10 cellular contexts compared by ENCODE assay signal in the genomic region with DNA sequence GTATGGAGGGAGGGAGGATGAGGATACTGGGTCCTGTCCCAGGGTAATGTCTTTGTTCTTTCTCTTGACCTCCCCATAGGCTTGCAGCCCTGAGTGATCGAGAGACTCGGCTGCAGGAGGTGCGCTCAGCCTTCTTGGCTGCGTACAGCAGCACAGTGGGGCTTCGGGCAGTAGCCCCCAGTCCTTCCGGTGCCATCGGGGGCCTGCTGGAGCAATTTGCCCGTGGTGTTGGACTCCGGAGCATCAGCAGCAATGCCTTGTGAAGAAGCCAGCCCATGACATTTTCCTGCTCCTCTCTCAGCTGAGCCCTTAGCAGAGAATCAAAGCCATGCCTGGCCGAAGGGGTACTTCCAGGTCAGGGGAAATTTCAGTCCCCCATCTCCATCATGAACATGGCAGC. TPM values are rescaled to one million over a fixed set of nuclear protein-coding genes. Genes with fewer than 3 reads are reported as not detected.
"Had no signal": no experiment of that assay in that cellular context is flagged by ENCODE, and none has a peak within 500 bp of the region (broad histone marks: within the 10 kb centered on the region; RNA-seq: fewer than 3 reads in every experiment).

No MANE protein-coding gene starts in this region.

- FAIRE-seq: HepG2 had no signal

- H3K27ac ChIP-seq: GM23248, HL-60 had no signal

- DNase-seq: GM23248, GOT3, HFFc6, KG1 had no signal

- H3K4me3 ChIP-seq: GM23248, HAP-1 had no signal

- H3K9me3 ChIP-seq: HAP-1 had no signal

- H3K36me3 ChIP-seq: HAP-1 had no signal

- H2AFZ ChIP-seq: GM23248 had no signal

- H3K9ac ChIP-seq: GM23248 had no signal

- ATAC-seq: HCT116, HepG2 had no signal

RNA-seq across cellular contexts. Expression of a gene that starts 1.9 kb away (rescaled TPM):
- total RNA-seq: GM23248, HepG2, HFFc6, HT1080 had no signal
- polyA plus RNA-seq: GM23248, IgD-negative memory B cell had no signal
